5 cellular contexts compared by ENCODE assay signal in the genomic region with DNA sequence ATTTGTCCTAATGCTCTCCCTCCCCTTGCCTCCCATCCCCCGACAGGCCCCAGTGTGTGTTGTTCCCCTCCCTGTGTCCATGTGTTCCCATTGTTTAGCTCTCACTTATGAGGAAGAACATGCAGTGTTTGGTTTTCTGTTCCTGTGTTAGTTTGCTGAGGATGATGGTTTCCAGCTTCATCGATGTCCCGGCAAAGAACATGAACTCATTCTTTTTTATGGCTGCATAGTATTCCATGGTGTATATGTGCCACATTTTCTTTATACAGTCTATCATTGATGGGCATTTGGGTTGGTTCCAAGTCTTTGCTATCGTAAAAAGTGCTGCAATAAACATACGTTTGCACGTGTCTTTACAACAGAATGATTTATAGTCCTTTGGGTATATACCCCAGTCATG. TPM values are rescaled to one million over a fixed set of nuclear protein-coding genes. Genes with fewer than 3 reads are reported as not detected.
"Had no signal": no experiment of that assay in that cellular context is flagged by ENCODE, and none has a peak within 500 bp of the region (broad histone marks: within the 10 kb centered on the region; RNA-seq: fewer than 3 reads in every experiment).

No MANE protein-coding gene starts in this region.

RNA-seq across cellular contexts. Expression of a gene that starts 52.4 kb away (rescaled TPM):
- total RNA-seq: PC-3, PC-9, RPMI7951, SJSA1 had no signal

RNA-seq across cellular contexts. Expression of a gene that starts 59.3 kb away (rescaled TPM):
- total RNA-seq: PC-3, PC-9, SK-MEL-5 had no signal
